Comparison of ENCODE assay signal across 10 cellular contexts in the genomic region with DNA sequence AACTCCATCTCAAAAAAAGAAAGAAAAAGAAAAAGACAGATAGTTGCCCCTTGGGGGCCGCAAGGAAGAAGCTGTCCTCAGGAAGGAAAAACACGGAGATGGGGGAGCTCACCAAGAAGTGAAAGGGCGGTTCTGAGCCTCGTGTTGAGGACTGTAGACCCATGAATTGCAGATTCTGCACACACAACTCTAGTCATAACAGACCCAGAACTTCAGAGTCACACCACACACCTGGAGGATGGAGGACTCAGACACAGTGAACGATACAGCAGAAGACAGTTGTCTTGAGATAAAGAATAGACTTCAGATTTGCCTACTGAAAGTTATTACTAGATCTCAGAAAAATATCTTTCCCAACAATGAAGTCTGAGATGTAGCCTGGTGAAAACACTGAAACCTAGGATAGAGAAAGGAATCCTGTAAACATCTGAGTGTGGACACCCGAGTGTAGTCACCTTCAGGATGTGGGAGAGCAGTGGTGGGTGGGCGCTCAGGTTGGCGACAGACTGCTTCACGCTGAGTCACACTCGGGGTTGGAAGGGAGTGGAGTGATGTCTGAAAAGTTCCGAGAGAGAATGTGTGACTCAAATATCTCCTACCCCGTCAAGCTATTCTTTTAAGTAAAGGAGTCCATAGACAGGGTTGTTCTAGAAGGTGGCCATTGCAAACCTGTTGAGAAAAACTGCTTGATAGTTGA.
DNase-seq lines count a peak whose midpoint lies in the region; ATAC-seq and TF ChIP-seq lines count a peak whose summit lies in the region.
"Had no signal": no experiment of that assay in that cellular context is flagged by ENCODE, and none has a peak within 500 bp of the region (broad histone marks: within the 10 kb centered on the region; RNA-seq: fewer than 3 reads in every experiment).

No MANE protein-coding gene starts in this region.

- no peaks in the 10 kb centered on the region for H3K27me3 ChIP-seq in GM23338 (ENCODE audit: insufficient read depth)

- intact Hi-C loops in activated CD4-positive, alpha-beta memory T cell treated with anti-CD3 and anti-CD28 coated beads for 36 hours (cut with micrococcal nuclease), result loop anchor here (1.0 to 5.0 kb wide), 5 partner anchors 23 to 193 kb away; partner anchors contain the start of genes AGPAT4 and MAP3K4

- H3K36me3 ChIP-seq in GM23338 (ENCODE audit: insufficient read depth), result peaks cover 12% of the 10 kb centered on the region

- no peaks in the 10 kb centered on the region for H3K9me2 ChIP-seq in GM23338 (ENCODE audit: insufficient read depth)

- no peak overlapping the region for H2AFZ ChIP-seq in GM23338

- H3K27ac ChIP-seq in GM23338 (ENCODE audit: low read depth), result 0 out of 2 replicates have a peak overlapping the region, but pooled peaks have one; percentile 39

- H3F3A ChIP-seq in GM23338 (replicated peaks; ENCODE audit: low read depth), result no peaks in the 10 kb centered on the region

- no peaks in the 10 kb centered on the region for H3K79me2 ChIP-seq in GM23338 (replicated peaks; ENCODE audit: insufficient read depth)

- H4K20me1 ChIP-seq in GM23338 (replicated peaks; ENCODE audit: insufficient read depth), result peaks cover 9% of the 10 kb centered on the region; the same call in 1 of the 2 replicates

- DNase-seq in GM23338 (ENCODE audit: low spot score) (no peak), NCI-H1930 (lab: John Stamatoyannopoulos, UW) (no peak), OCI-M1 (lab: John Stamatoyannopoulos, UW) (no peak)
- DNase-seq in activated CD4-positive, alpha-beta memory T cell treated with anti-CD3 and anti-CD28 coated beads for 36 hours, result peak; percentile 89
- DNase-seq in effector memory CD8-positive, alpha-beta T cell, result peak; percentile 17 to 51 (median 43)
- DNase-seq in stimulated activated CD4-positive, alpha-beta T cell treated with anti-CD3 and anti-CD28 coated beads, Interleukin-2, amount 100 ng/mL, for 4 hours (ENCODE audit: low read depth), result peak; percentile 37
- DNase-seq: trophoblast cell had no signal

- no peak overlapping the region for H3K4me3 ChIP-seq in GM23338
- H3K4me3 ChIP-seq: GM12878 had no signal

- H3K27ac Mint-ChIP-seq in GM23338, result peak overlapping the region; percentile 47; the same call in 1 of the 2 replicates
- no peak overlapping the region for H3K27ac Mint-ChIP-seq in activated CD4-positive, alpha-beta memory T cell treated with anti-CD3 and anti-CD28 coated beads for 36 hours
- no peak overlapping the region for H3K27ac Mint-ChIP-seq in effector memory CD8-positive, alpha-beta T cell

- H3K4me1 ChIP-seq in GM23338 (ENCODE audit: insufficient read depth), result no peaks in the 10 kb centered on the region

- H3K4me1 Mint-ChIP-seq in GM23338, result no peaks in the 10 kb centered on the region
- H3K4me1 Mint-ChIP-seq in activated CD4-positive, alpha-beta memory T cell treated with anti-CD3 and anti-CD28 coated beads for 36 hours (ENCODE audit: low read depth), result peaks cover 6% of the 10 kb centered on the region
- H3K4me1 Mint-ChIP-seq in effector memory CD8-positive, alpha-beta T cell (ENCODE audit: low read depth in 2 of 2), result peaks cover 0 to 7% of the 10 kb centered on the region in 2 donors

- H3K27me3 Mint-ChIP-seq in GM23338 (ENCODE audit: insufficient read depth, low read depth, poor library complexity), result peaks cover 2% of the 10 kb centered on the region
- H3K27me3 Mint-ChIP-seq in activated CD4-positive, alpha-beta memory T cell treated with anti-CD3 and anti-CD28 coated beads for 36 hours, result no peaks in the 10 kb centered on the region
- H3K27me3 Mint-ChIP-seq in effector memory CD8-positive, alpha-beta T cell, result no peaks in the 10 kb centered on the region

- no peaks in the 10 kb centered on the region for H3K9me3 Mint-ChIP-seq in GM23338
- H3K9me3 Mint-ChIP-seq in activated CD4-positive, alpha-beta memory T cell treated with anti-CD3 and anti-CD28 coated beads for 36 hours, result no peaks in the 10 kb centered on the region
- H3K9me3 Mint-ChIP-seq in effector memory CD8-positive, alpha-beta T cell, result no peaks in the 10 kb centered on the region

- CTCF ChIA-PET in activated CD4-positive, alpha-beta memory T cell treated with anti-CD3 and anti-CD28 coated beads for 36 hours (lab: Charles Lee), result interaction anchor here (0.6 to 1.7 kb wide), 4 partner anchors 8 to 149 kb away, joined by 3 to 6 read pairs (median 4); no protein-coding TSS in a partner anchor

- POLR2A ChIA-PET in activated CD4-positive, alpha-beta memory T cell treated with anti-CD3 and anti-CD28 coated beads for 36 hours (lab: Charles Lee), result interaction anchor here (1.1 to 1.6 kb wide), 3 partner anchors 19 to 194 kb away, joined by 3 to 7 read pairs (median 7); partner anchors contain the start of gene AGPAT4

- ATAC-seq in GM23338, result no peak
- peak; percentile 67 for ATAC-seq in effector memory CD8-positive, alpha-beta T cell (replicated peaks)
- ATAC-seq in GM18870 (IDR thresholded peaks at IDR 0.05; ENCODE audit: unreplicated experiment), result no peak
- no peak for ATAC-seq in GM21723 (IDR thresholded peaks at IDR 0.05; ENCODE audit: unreplicated experiment)
- ATAC-seq: GM12878 had no signal

- H3K36me3 Mint-ChIP-seq in GM23338 (ENCODE audit: low read depth), result peaks cover 2% of the 10 kb centered on the region; the same call in 2 of the 3 replicates
- H3K36me3 Mint-ChIP-seq in activated CD4-positive, alpha-beta memory T cell treated with anti-CD3 and anti-CD28 coated beads for 36 hours, result peaks cover 11% of the 10 kb centered on the region
- peaks cover 6% of the 10 kb centered on the region for H3K36me3 Mint-ChIP-seq in effector memory CD8-positive, alpha-beta T cell (ENCODE audit: insufficient read depth)

- TF ChIP-seq CTCF in GM23338 (conservative IDR thresholded peaks at IDR 0.05; ENCODE audit: low read depth in 2 of 2), result no peak

- no peak overlapping the region for H3K4me3 Mint-ChIP-seq in GM23338
- H3K4me3 Mint-ChIP-seq in activated CD4-positive, alpha-beta memory T cell treated with anti-CD3 and anti-CD28 coated beads for 36 hours, result peak overlapping the region; percentile 35
- H3K4me3 Mint-ChIP-seq in effector memory CD8-positive, alpha-beta T cell, result peak overlapping the region in 1 of 2 donors; percentile 5

- H3K4me2 ChIP-seq in GM23338, result no peak overlapping the region

TF ChIP-seq in GM23338, 12 proteins besides CTCF, POLR2A, EP300 and RAD21:
- no peak for TF ChIP-seq EZH2phosphoT487 (IDR thresholded peaks at IDR 0.05; ENCODE audit: unreplicated experiment)
- TF ChIP-seq REST (IDR thresholded peaks at IDR 0.05; ENCODE audit: unreplicated experiment), result no peak
- TF ChIP-seq ZNF331 (CRISPR knock-in tag; IDR thresholded peaks at IDR 0.05; ENCODE audit: low read depth), result no peak
- no peak for TF ChIP-seq ZNF114 (CRISPR knock-in tag; IDR thresholded peaks at IDR 0.05)
- TF ChIP-seq EZH2 (IDR thresholded peaks at IDR 0.05; ENCODE audit: low read depth, unreplicated experiment), result no peak
- no peak for TF ChIP-seq NANOG (IDR thresholded peaks at IDR 0.05; ENCODE audit: borderline replicate concordance)

Comparison
In these comparisons a context has a peak if more than half of its experiments do, and no peak if none do; other contexts are left out.
1. DNase-seq: peak in activated CD4-positive, alpha-beta memory T cell treated with anti-CD3 and anti-CD28 coated beads for 36 hours (single experiment), effector memory CD8-positive, alpha-beta T cell (3 of 3) and stimulated activated CD4-positive, alpha-beta T cell treated with anti-CD3 and anti-CD28 coated beads, Interleukin-2, amount 100 ng/mL, for 4 hours (single experiment); none in GM23338 (single experiment), NCI-H1930 (0 of 2) and OCI-M1 (single experiment).